Comparison of ENCODE assay signal across 9 cellular contexts in genomic region chr7:69906309-69906995, GRCh38.
DNase-seq lines count a peak whose midpoint lies in the region; ATAC-seq and TF ChIP-seq lines count a peak whose summit lies in the region.
"Had no signal": no experiment of that assay in that cellular context is flagged by ENCODE, and none has a peak within 500 bp of the region (broad histone marks: within the 10 kb centered on the region; RNA-seq: fewer than 3 reads in every experiment).

No MANE protein-coding gene starts in this region.

- no peaks in the 10 kb centered on the region for H3K9me3 Mint-ChIP-seq in memory B cell

- H3K27ac Mint-ChIP-seq in memory B cell: peak overlapping the region; percentile 79
- H3K27ac Mint-ChIP-seq: neural progenitor cell had no signal

- H3K36me3 ChIP-seq in effector memory CD4-positive, alpha-beta T cell (ENCODE audit: control insufficient read depth, insufficient read depth, low read length): no peaks in the 10 kb centered on the region
- no peaks in the 10 kb centered on the region for H3K36me3 ChIP-seq in mammary epithelial cell (ENCODE audit: insufficient read depth, low read length)
- H3K36me3 ChIP-seq: neural progenitor cell had no signal

- no peaks in the 10 kb centered on the region for H3K9me3 ChIP-seq in effector memory CD4-positive, alpha-beta T cell (ENCODE audit: control insufficient read depth, low read length)
- peaks cover 15% of the 10 kb centered on the region for H3K9me3 ChIP-seq in mammary epithelial cell (replicated peaks; ENCODE audit: insufficient read depth, low read length)

- no peak overlapping the region for H3K27ac ChIP-seq in effector memory CD4-positive, alpha-beta T cell (ENCODE audit: insufficient read depth, low read length, poor library complexity, severe bottlenecking)
- H3K27ac ChIP-seq in mammary epithelial cell (ENCODE audit: insufficient read depth, low read depth, low read length): no peak overlapping the region
- H3K27ac ChIP-seq: neural progenitor cell had no signal

- in situ Hi-C loops in mammary epithelial cell (cut with MboI; ENCODE audit: low sequenced_read_pairs in 2 of 2): no loop called here

- H3K4me1 ChIP-seq in effector memory CD4-positive, alpha-beta T cell (ENCODE audit: control insufficient read depth, insufficient read depth, low read length, poor library complexity, severe bottlenecking): no peaks in the 10 kb centered on the region
- no peaks in the 10 kb centered on the region for H3K4me1 ChIP-seq in mammary epithelial cell (ENCODE audit: insufficient read depth, low read length)

- no peaks in the 10 kb centered on the region for H3K79me2 ChIP-seq in mammary epithelial cell (ENCODE audit: insufficient read depth, low read length)

- CTCF ChIA-PET in mammary epithelial cell (lab: Charles Lee; ENCODE audit: low non-redundant PET): no interaction called here

- no peak for TF ChIP-seq CTCF in mammary epithelial cell (conservative IDR thresholded peaks at IDR 0.05 in 1 of 2, IDR thresholded peaks at IDR 0.05 in 1 of 2; ENCODE audit: extremely low read depth in 1 of 2, insufficient read depth in 1 of 2, low read depth in 1 of 2, low read length in 2 of 2)

- peaks cover 5% of the 10 kb centered on the region for H3K36me3 Mint-ChIP-seq in memory B cell

- H3K4me3 ChIP-seq in effector memory CD4-positive, alpha-beta T cell (ENCODE audit: insufficient read depth, low read depth, low read length, poor library complexity, severe bottlenecking): no peak overlapping the region
- no peak overlapping the region for H3K4me3 ChIP-seq in mammary epithelial cell (replicated peaks in 1 of 3; ENCODE audit: insufficient read depth in 1 of 3, low read depth in 2 of 3, low read length in 3 of 3)
- H3K4me3 ChIP-seq: neural progenitor cell had no signal

- ATAC-seq in GM18508 (IDR thresholded peaks at IDR 0.05; ENCODE audit: insufficient read depth, unreplicated experiment) (peak; percentile 73), GM21360 (IDR thresholded peaks at IDR 0.05; ENCODE audit: unreplicated experiment) (peak; percentile 87), HG03175 (IDR thresholded peaks at IDR 0.05; ENCODE audit: unreplicated experiment) (peak; percentile 86), memory B cell (ENCODE audit: low read depth) (peak; percentile 94)

- no peaks in the 10 kb centered on the region for H3K27me3 ChIP-seq in effector memory CD4-positive, alpha-beta T cell (replicated peaks; ENCODE audit: control insufficient read depth, insufficient read depth, low read length, poor library complexity, severe bottlenecking)
- H3K27me3 ChIP-seq in mammary epithelial cell (ENCODE audit: insufficient read depth, low read length): no peaks in the 10 kb centered on the region
- H3K27me3 ChIP-seq: neural progenitor cell had no signal

- no peak overlapping the region for H2AFZ ChIP-seq in mammary epithelial cell (ENCODE audit: low read depth, low read length)
- H2AFZ ChIP-seq: neural progenitor cell had no signal

- no peak overlapping the region for H3K4me2 ChIP-seq in mammary epithelial cell (ENCODE audit: insufficient read depth, low read depth, low read length)
- H3K4me2 ChIP-seq: neural progenitor cell had no signal

- no peak overlapping the region for H3K9ac ChIP-seq in mammary epithelial cell (ENCODE audit: insufficient read depth, low read length)
- H3K9ac ChIP-seq: neural progenitor cell had no signal

- intact Hi-C loops in mammary epithelial cell (cut with micrococcal nuclease): no loop called here

- DNase-seq in memory B cell (ENCODE audit: low spot score in 2 of 2) (peak in 1 of 2 donors; percentile 20), AML-193 (lab: John Stamatoyannopoulos, UW) (no peak), NCI-H510A (lab: John Stamatoyannopoulos, UW) (no peak), mammary epithelial cell (no peak)
- DNase-seq in effector memory CD4-positive, alpha-beta T cell: no peak

- dilution Hi-C loops in mammary epithelial cell (cut with HindIII; ENCODE audit: low sequenced_read_pairs): no loop called here

- BruUV-seq in mammary epithelial cell (replicated peaks; lab: Mats Ljungman, UMichigan): no TSS peak

- 65% methylated on average over 8 of the region's 8 CpGs for WGBS in mammary epithelial cell (ENCODE audit: low coverage, missing lambda C conversion rate)

- H3K27me3 Mint-ChIP-seq in memory B cell: no peaks in the 10 kb centered on the region

- no peaks in the 10 kb centered on the region for H4K20me1 ChIP-seq in mammary epithelial cell (ENCODE audit: insufficient read depth, low read length)

- peaks cover 24% of the 10 kb centered on the region for H3K4me1 Mint-ChIP-seq in memory B cell

- H3K4me3 Mint-ChIP-seq in memory B cell: peak overlapping the region; percentile 51
- H3K4me3 Mint-ChIP-seq: neural progenitor cell had no signal
